In the genomic region with DNA sequence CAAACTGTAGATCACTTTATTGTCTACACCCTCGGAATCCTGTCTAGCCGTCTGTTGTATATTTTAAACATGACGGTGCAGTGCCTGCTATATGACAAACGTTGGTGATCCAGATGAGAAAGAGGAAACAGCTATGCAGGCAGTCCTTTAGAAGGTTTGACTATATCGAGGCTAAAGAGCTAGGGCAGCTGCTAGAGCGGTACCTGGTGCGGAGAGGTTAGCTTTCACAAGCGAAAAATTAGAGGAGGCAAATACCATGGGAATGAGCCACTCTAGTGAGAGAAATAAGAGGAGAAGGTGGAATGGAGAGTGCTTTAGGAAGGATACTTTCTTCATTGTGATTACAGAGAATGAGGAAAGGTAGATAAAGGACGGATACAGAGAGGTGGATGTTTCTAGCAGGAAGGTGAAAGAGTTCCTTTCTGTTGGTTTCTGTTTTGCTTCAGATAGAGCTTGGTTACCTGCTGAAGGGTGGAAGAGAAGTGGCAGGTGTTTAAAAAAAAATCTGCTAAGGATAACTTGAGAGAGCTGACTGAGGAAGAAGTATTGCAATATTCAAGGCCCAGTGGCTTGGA, we compare ENCODE assay signal across 8 cellular contexts.
A peak's percentile ranks its signal among the peaks of the same experiment; 100 is the strongest.
DNase-seq lines count a peak whose midpoint lies in the region; ATAC-seq, FAIRE-seq and TF ChIP-seq lines count a peak whose summit lies in the region.

No MANE protein-coding gene starts in this region.

- no peaks in the 10 kb centered on the region for H3K9me3 ChIP-seq in neuron (ENCODE audit: low read length)

- H3K4me1 ChIP-seq in neuron (ENCODE audit: insufficient read depth, low read length): peaks cover 23% of the 10 kb centered on the region

- H2AFZ ChIP-seq in neuron (ENCODE audit: low read depth, low read length): peak overlapping the region; percentile 46

- DNase-seq in DMS53 treated with DMSO at 0.1 percent for 48 hours (lab: John Stamatoyannopoulos, UW; ENCODE audit: unreplicated experiment): peak; percentile 68
- DNase-seq in HFF-Myc (ENCODE audit: extremely low read depth, low read depth): no peak
- DNase-seq in SKM-1 treated with dmso at 0.1 percent for 144 hours (lab: John Stamatoyannopoulos, UW; ENCODE audit: unreplicated experiment): peak; percentile 24
- peak; percentile 50 for DNase-seq in epithelial cell of esophagus (ENCODE audit: low read depth)
- DNase-seq in EL: no peak
- DNase-seq in urothelium cell line (ENCODE audit: low spot score): no peak

- ATAC-seq in GM21423 (IDR thresholded peaks at IDR 0.05; ENCODE audit: unreplicated experiment): no peak

- no peak for FAIRE-seq in urothelium cell line (lab: Jason Lieb, UNC)

- H3K4me3 ChIP-seq in HFF-Myc (replicated peaks; ENCODE audit: low read depth, low read length) (peak overlapping the region; percentile 51), epithelial cell of esophagus (ENCODE audit: low read length) (peak overlapping the region; percentile 80), neuron (ENCODE audit: low read length) (peak overlapping the region; percentile 97)

- H3K27me3 ChIP-seq in neuron (ENCODE audit: insufficient read depth, low read length): no peaks in the 10 kb centered on the region

- TF ChIP-seq CTCF in HFF-Myc (IDR thresholded peaks at IDR 0.05; ENCODE audit: low read depth, low read length, missing control alignments) (no peak), epithelial cell of esophagus (IDR thresholded peaks at IDR 0.05; ENCODE audit: insufficient read depth, low read depth, low read length, missing control alignments) (no peak)

- no peaks in the 10 kb centered on the region for H3K36me3 ChIP-seq in neuron (ENCODE audit: insufficient read depth, low read length)

Comparison
In these comparisons a context has a peak if more than half of its experiments do, and no peak if none do; other contexts are left out.
1. DNase-seq: peak in DMS53 treated with DMSO at 0.1 percent for 48 hours (single experiment), SKM-1 treated with dmso at 0.1 percent for 144 hours (single experiment) and epithelial cell of esophagus (single experiment); none in HFF-Myc (single experiment), EL (single experiment) and urothelium cell line (single experiment).
2. Peak in every context shown above with its lines, with median percentiles within 50 percentile points of each other: H3K4me3 ChIP-seq.